8 cellular contexts compared by ENCODE assay signal in the genomic region with DNA sequence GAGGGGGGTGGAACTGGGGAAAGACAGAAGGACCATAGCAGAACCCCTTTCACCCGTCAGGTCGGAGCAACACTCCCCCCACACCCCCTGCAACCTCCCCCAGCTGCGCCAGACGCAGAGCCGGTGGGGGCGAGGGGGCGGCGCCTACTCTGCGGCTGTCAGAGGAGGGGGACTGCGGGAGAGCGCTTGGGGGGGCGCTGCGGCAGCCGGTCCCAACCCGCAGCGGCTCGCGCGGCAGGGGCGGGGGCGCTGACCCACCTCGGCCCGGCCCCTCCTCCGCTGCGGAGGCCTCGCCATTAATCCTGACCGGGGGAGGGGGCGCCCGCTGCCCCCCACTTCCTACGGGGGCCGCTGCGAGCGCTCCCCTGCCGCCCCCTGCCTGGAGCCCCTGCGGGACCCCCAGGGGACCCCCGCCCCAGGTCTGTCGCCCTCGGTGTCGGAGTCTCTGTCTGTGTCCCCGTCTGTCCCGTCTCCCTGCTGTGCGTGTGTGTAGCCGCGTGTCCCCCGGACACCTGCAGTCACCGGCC. TPM values are rescaled to one million over a fixed set of nuclear protein-coding genes. Genes with fewer than 3 reads are reported as not detected.
DNase-seq lines count a peak whose midpoint lies in the region; ATAC-seq and TF ChIP-seq lines count a peak whose summit lies in the region.

No MANE protein-coding gene starts in this region.

- H3K27me3 Mint-ChIP-seq in CD4-positive, alpha-beta memory T cell, result no peaks in the 10 kb centered on the region

- peak in 2 of 5 donors; percentile 24 to 65 for DNase-seq in CD4-positive, alpha-beta memory T cell
- no peak for DNase-seq in Panc1 (ENCODE audit: low read depth, low spot score)
- peak; percentile 63 to 74 (median 65) for DNase-seq in ovary
- no peak for DNase-seq in midbrain (lab: John Stamatoyannopoulos, UW)

- H3K4me3 ChIP-seq in CD4-positive, alpha-beta memory T cell (ENCODE audit: low read length in 2 of 2), result peak overlapping the region; percentile 34 to 68
- H3K4me3 ChIP-seq in Panc1 (ENCODE audit: low read depth in 2 of 2, low read length in 2 of 2) (peak overlapping the region; percentile 48 to 57), endocrine pancreas (ENCODE audit: control insufficient read depth, insufficient read depth, low read length) (no peak overlapping the region), ovary (peak overlapping the region; percentile 100)

- peak overlapping the region; percentile 28 for H3K27ac ChIP-seq in CD4-positive, alpha-beta memory T cell (ENCODE audit: low read depth, low read length)
- H3K27ac ChIP-seq in Panc1 (ENCODE audit: low read length) (peak overlapping the region; percentile 69), ovary (peak overlapping the region; percentile 82 to 89)

- TF ChIP-seq EP300 in ovary (IDR thresholded peaks at IDR 0.05), result no peak

- in situ Hi-C loops in Panc1 (cut with HindIII; ENCODE audit: low pct_unique_long_range_greater_than_20kb, low sequenced_read_pairs), result no loop called here

- H3K27ac Mint-ChIP-seq in CD4-positive, alpha-beta memory T cell, result peak overlapping the region; percentile 73 to 91 (median 87)

- CTCF ChIA-PET in CD4-positive, alpha-beta memory T cell (lab: Charles Lee; ENCODE audit: partially characterized antibody), result no interaction called here
- CTCF ChIA-PET in Panc1 (lab: Charles Lee), result interaction anchor here (0.6 kb wide), 1 partner anchor 111 kb away, joined by 3 read pairs; no protein-coding TSS in a partner anchor

- TF ChIP-seq CTCF in Panc1 (IDR thresholded peaks at IDR 0.05) (no peak), ovary (IDR thresholded peaks at IDR 0.05) (no peak)

- POLR2A ChIA-PET in CD4-positive, alpha-beta memory T cell (lab: Charles Lee; ENCODE audit: partially characterized antibody), result interaction anchor here (1.3 to 1.6 kb wide), 2 partner anchors 10 to 20 kb away, joined by 3 read pairs; no protein-coding TSS in a partner anchor
- POLR2A ChIA-PET in Panc1 (lab: Charles Lee), result no interaction called here

- peaks cover 0 to 6% (median 0%) of the 10 kb centered on the region in 8 donors for H3K9me3 Mint-ChIP-seq in CD4-positive, alpha-beta memory T cell

- peak overlapping the region; percentile 70 for H3K9ac ChIP-seq in endocrine pancreas (ENCODE audit: control insufficient read depth, insufficient read depth, low read length)

- ATAC-seq in Panc1 (no peak; the same call in 1 of the 2 replicates), GM21390 (IDR thresholded peaks at IDR 0.05; ENCODE audit: unreplicated experiment) (no peak), GM21576 (IDR thresholded peaks at IDR 0.05; ENCODE audit: unreplicated experiment) (no peak), HG02970 (IDR thresholded peaks at IDR 0.05; ENCODE audit: low FRiP score, unreplicated experiment) (no peak)

- H3K4me1 ChIP-seq in CD4-positive, alpha-beta memory T cell (ENCODE audit: insufficient read depth, low read length), result peaks cover 23% of the 10 kb centered on the region
- peaks cover 13% of the 10 kb centered on the region for H3K4me1 ChIP-seq in Panc1 (ENCODE audit: control insufficient read depth, insufficient read depth, low read length)
- H3K4me1 ChIP-seq in endocrine pancreas (ENCODE audit: control insufficient read depth, insufficient read depth, low read length), result no peaks in the 10 kb centered on the region
- peaks cover 8% of the 10 kb centered on the region for H3K4me1 ChIP-seq in ovary (ENCODE audit: insufficient read depth)

- WGBS in ovary, 3 donors, result 0 to 1% (median 0%) methylated on average over 11 to 46 of the region's 46 CpGs

- no peaks in the 10 kb centered on the region for H3K36me3 ChIP-seq in CD4-positive, alpha-beta memory T cell (ENCODE audit: insufficient read depth, low read length)
- H3K36me3 ChIP-seq in Panc1 (ENCODE audit: control insufficient read depth, insufficient read depth, low read length) (no peaks in the 10 kb centered on the region), endocrine pancreas (ENCODE audit: control insufficient read depth, insufficient read depth, low read length) (no peaks in the 10 kb centered on the region), ovary (no peaks in the 10 kb centered on the region)

- BruUV-seq in Panc1 (replicated peaks; lab: Mats Ljungman, UMichigan), result no TSS peak

- H3K36me3 Mint-ChIP-seq in CD4-positive, alpha-beta memory T cell, result peaks cover 0 to 8% of the 10 kb centered on the region in 2 donors

- no peak for TF ChIP-seq POLR2A in ovary (IDR thresholded peaks at IDR 0.05)

- H3K9me3 ChIP-seq in CD4-positive, alpha-beta memory T cell (ENCODE audit: control insufficient read depth in 1 of 2, low read length in 2 of 2), result no peaks in the 10 kb centered on the region
- no peaks in the 10 kb centered on the region for H3K9me3 ChIP-seq in Panc1 (ENCODE audit: control insufficient read depth, insufficient read depth, low read depth, low read length)
- H3K9me3 ChIP-seq in endocrine pancreas (ENCODE audit: control insufficient read depth, low read length), result no peaks in the 10 kb centered on the region
- no peaks in the 10 kb centered on the region for H3K9me3 ChIP-seq in ovary

- intact Hi-C loops in CD4-positive, alpha-beta memory T cell (cut with micrococcal nuclease), result loop anchor here (2.0 kb wide), 1 partner anchor 20 kb away; no protein-coding TSS in a partner anchor
- intact Hi-C loops in Panc1 (cut with micrococcal nuclease; ENCODE audit: unreplicated experiment) (no loop called here), ovary (cut with DNase I) (no loop called here)

- H3K4me3 Mint-ChIP-seq in CD4-positive, alpha-beta memory T cell, result peak overlapping the region; percentile 84 to 91 (median 87)

- H3K27me3 ChIP-seq in CD4-positive, alpha-beta memory T cell (ENCODE audit: insufficient read depth, low read length), result no peaks in the 10 kb centered on the region
- H3K27me3 ChIP-seq in Panc1 (ENCODE audit: control insufficient read depth, insufficient read depth, low read length) (no peaks in the 10 kb centered on the region), endocrine pancreas (ENCODE audit: control insufficient read depth, insufficient read depth, low read length) (no peaks in the 10 kb centered on the region), ovary (no peaks in the 10 kb centered on the region)

- H3K4me1 Mint-ChIP-seq in CD4-positive, alpha-beta memory T cell, result peaks cover 20 to 47% (median 29%) of the 10 kb centered on the region in 4 donors

RNA-seq across cellular contexts. Expression of gene NFIC, which starts 7.9 kb away (rescaled TPM):
- 10 to 100 TPM; 30.3 to 30.9 TPM for total RNA-seq in CD4-positive, alpha-beta memory T cell
- 10 to 100 TPM in 1 of 2 donors, 1 to 10 TPM in 1; 1.9 to 18.9 TPM for polyA plus RNA-seq in CD4-positive, alpha-beta memory T cell
- total RNA-seq in Panc1 (2021; ENCODE audit: unreplicated experiment), result 120 TPM
- 56.0 TPM for polyA plus RNA-seq in Panc1 (2012; ENCODE audit: insufficient read length)
- 100 to 1,000 TPM in 5 of 7 donors, 10 to 100 TPM in 2; 62.0 to 345 (median 283) TPM for total RNA-seq in ovary
- polyA plus RNA-seq in ovary, result 10 to 100 TPM; 31.9 to 71.1 TPM

Comparison
In these comparisons a context has a peak if more than half of its experiments do, and no peak if none do; other contexts are left out.
1. DNase-seq: peak in ovary (5 of 5); none in Panc1 (single experiment) and midbrain (single experiment).
2. H3K27ac ChIP-seq: peak in every context shown above with its lines; median percentile 86 in ovary; 69 in Panc1; 28 in CD4-positive, alpha-beta memory T cell.